Comparison of ENCODE assay signal across 8 cellular contexts in the genomic region with DNA sequence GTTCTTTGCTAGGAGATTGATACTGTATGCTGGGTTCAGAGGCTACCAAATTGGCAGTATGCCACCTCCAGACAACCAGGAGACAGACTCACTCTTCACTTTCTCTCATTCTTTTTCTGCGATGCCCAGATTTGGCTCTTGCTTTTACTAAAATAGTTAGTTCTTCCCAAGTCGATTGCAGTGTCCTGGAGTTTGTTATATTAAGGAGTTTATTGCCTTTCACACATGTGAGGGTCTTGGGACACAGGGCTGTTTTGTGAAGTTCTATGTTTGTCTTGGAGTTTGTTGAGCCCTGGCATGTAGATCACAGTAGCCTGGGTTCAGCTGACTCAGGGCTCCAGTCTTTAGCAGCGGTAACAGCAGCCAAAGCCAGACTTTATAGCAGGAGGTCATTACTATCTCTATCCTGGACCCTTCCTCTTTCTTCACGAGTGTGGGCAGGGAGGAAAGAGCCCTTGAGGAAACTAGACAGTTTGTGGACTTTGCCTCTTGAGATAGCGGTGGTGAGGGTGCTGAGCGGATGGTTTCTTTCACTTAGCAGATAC. TPM values are rescaled to one million over a fixed set of nuclear protein-coding genes. Genes with fewer than 3 reads are reported as not detected.
A peak's percentile ranks its signal among the peaks of the same experiment; 100 is the strongest.
DNase-seq lines count a peak whose midpoint lies in the region; ATAC-seq and TF ChIP-seq lines count a peak whose summit lies in the region.

No MANE protein-coding gene starts in this region.

- TF ChIP-seq POLR2A in testis (IDR thresholded peaks at IDR 0.05): no peak

- POLR2A ChIA-PET in BJ (lab: Charles Lee): no interaction called here

- H3K27ac ChIP-seq in HUES6 (ENCODE audit: low read depth, low read length): no peak overlapping the region
- peak overlapping the region; percentile 66 to 90 for H3K27ac ChIP-seq in testis

- H3K9me3 ChIP-seq in HUES6 (ENCODE audit: control insufficient read depth, insufficient read depth, low read depth, low read length): no peaks in the 10 kb centered on the region
- no peaks in the 10 kb centered on the region for H3K9me3 ChIP-seq in testis

- no peak for ATAC-seq in HG03457 (IDR thresholded peaks at IDR 0.05; ENCODE audit: unreplicated experiment)
- no peak for ATAC-seq in HG03342 (IDR thresholded peaks at IDR 0.05; ENCODE audit: unreplicated experiment)
- no peak for ATAC-seq in HG02588 (IDR thresholded peaks at IDR 0.05; ENCODE audit: unreplicated experiment)

- 4 to 18% methylated on average over 6 of the region's 6 CpGs for WGBS in testis, 2 donors

- intact Hi-C loops in testis (cut with DNase I; ENCODE audit: low total_unique reads): no loop called here

- no peaks in the 10 kb centered on the region for H3K36me3 ChIP-seq in BJ (ENCODE audit: control insufficient read depth, insufficient read depth, low read length)
- no peaks in the 10 kb centered on the region; the same call in 1 of the 2 replicates for H3K36me3 ChIP-seq in HUES6 (ENCODE audit: control insufficient read depth, insufficient read depth, low read length)
- H3K36me3 ChIP-seq in testis (ENCODE audit: low read depth, missing control alignments): no peaks in the 10 kb centered on the region

- H3K4me3 Mint-ChIP-seq in activated naive CD8-positive, alpha-beta T cell: peak overlapping the region; percentile 96

- peak overlapping the region; percentile 81 for H3K9ac ChIP-seq in HUES6 (ENCODE audit: low read length)

- H3K27me3 Mint-ChIP-seq in activated naive CD8-positive, alpha-beta T cell: no peaks in the 10 kb centered on the region

- peaks cover 2% of the 10 kb centered on the region for H3K36me3 Mint-ChIP-seq in activated naive CD8-positive, alpha-beta T cell

- H3K4me1 Mint-ChIP-seq in activated naive CD8-positive, alpha-beta T cell (ENCODE audit: low read depth): peaks cover 50% of the 10 kb centered on the region

- H3K9me3 Mint-ChIP-seq in activated naive CD8-positive, alpha-beta T cell (ENCODE audit: low read depth): no peaks in the 10 kb centered on the region

- H3K4me3 ChIP-seq in BJ (ENCODE audit: low read depth, low read length): peak overlapping the region; percentile 79
- H3K4me3 ChIP-seq in HUES6 (ENCODE audit: low read depth, low read length): peak overlapping the region; percentile 86
- H3K4me3 ChIP-seq in testis: peak overlapping the region; percentile 67 to 96

- peak overlapping the region; percentile 84 for H3K27ac Mint-ChIP-seq in activated naive CD8-positive, alpha-beta T cell

- CTCF ChIA-PET in BJ (lab: Yijun Ruan, JAX): interaction anchor here (1.1 to 2.5 kb wide), 2 partner anchors 23 to 42 kb away, joined by 5 to 8 read pairs; a partner anchor contains a TSS

- no peaks in the 10 kb centered on the region for H3K27me3 ChIP-seq in BJ (ENCODE audit: control insufficient read depth, insufficient read depth, low read length)
- no peaks in the 10 kb centered on the region for H3K27me3 ChIP-seq in HUES6 (ENCODE audit: control insufficient read depth, insufficient read depth, low read length)
- no peaks in the 10 kb centered on the region for H3K27me3 ChIP-seq in testis

- H3K4me1 ChIP-seq in HUES6 (ENCODE audit: control insufficient read depth, insufficient read depth, low read length) (peaks cover 47% of the 10 kb centered on the region), testis (peaks cover 23% of the 10 kb centered on the region)

- TF ChIP-seq CTCF in BJ (IDR thresholded peaks at IDR 0.05; ENCODE audit: insufficient read depth, low read depth, low read length) (no peak), testis (IDR thresholded peaks at IDR 0.05) (no peak)

- DNase-seq in BJ (ENCODE audit: low read depth) (no peak), kidney glomerular epithelial cell (lab: John Stamatoyannopoulos, UW) (peak; percentile 46), testis (peak; percentile 49)

RNA-seq across cellular contexts. Expression of a gene that starts 1.6 kb away (rescaled TPM):
- polyA plus RNA-seq in BJ (2011; rRNA removed): 34.3 and 49.4 TPM in 2 replicates
- polyA minus RNA-seq in BJ (2011; rRNA and poly(A)+ RNA removed): 28.4 and 37.8 TPM in 2 replicates
- 100 to 1,000 TPM in 1 of 2 donors, 10 to 100 TPM in 1; 93.2 to 104 TPM for total RNA-seq in testis
- 130 TPM for polyA plus RNA-seq in testis (ENCODE audit: insufficient read depth, low read depth, low replicate concordance)

RNA-seq across cellular contexts. Expression of a gene that starts 21.7 kb away (rescaled TPM):
- polyA plus RNA-seq in BJ (2011; rRNA removed): 32.0 and 37.0 TPM in 2 replicates
- 21.9 and 31.2 TPM in 2 replicates for polyA minus RNA-seq in BJ (2011; rRNA and poly(A)+ RNA removed)
- 10 to 100 TPM; 43.3 to 45.2 TPM for total RNA-seq in testis
- polyA plus RNA-seq in testis (ENCODE audit: insufficient read depth, low read depth, low replicate concordance): 42.2 TPM

RNA-seq across cellular contexts. Expression of a gene that starts 37.0 kb away (rescaled TPM):
- polyA plus RNA-seq in BJ (2011; rRNA removed) (7.4 and 11.9 TPM in 2 replicates), testis (ENCODE audit: insufficient read depth, low read depth, low replicate concordance) (43.9 TPM)
- 3.1 and 5.2 TPM in 2 replicates for polyA minus RNA-seq in BJ (2011; rRNA and poly(A)+ RNA removed)
- total RNA-seq in testis: 10 to 100 TPM; 28.3 to 30.2 TPM

RNA-seq across cellular contexts. Expression of a gene that starts 48.2 kb away (rescaled TPM):
- polyA plus RNA-seq in BJ (2011; rRNA removed) (0.32 TPM in 1 of 2 replicates, not detected in the other), testis (ENCODE audit: insufficient read depth, low read depth, low replicate concordance) (1.8 TPM)
- 0.14 TPM in 1 of 2 replicates, not detected in the other for polyA minus RNA-seq in BJ (2011; rRNA and poly(A)+ RNA removed)
- total RNA-seq in testis: 1 to 10 TPM; 2.4 to 3.9 TPM
